Comparison of ENCODE assay signal across 8 cellular contexts in the genomic region with DNA sequence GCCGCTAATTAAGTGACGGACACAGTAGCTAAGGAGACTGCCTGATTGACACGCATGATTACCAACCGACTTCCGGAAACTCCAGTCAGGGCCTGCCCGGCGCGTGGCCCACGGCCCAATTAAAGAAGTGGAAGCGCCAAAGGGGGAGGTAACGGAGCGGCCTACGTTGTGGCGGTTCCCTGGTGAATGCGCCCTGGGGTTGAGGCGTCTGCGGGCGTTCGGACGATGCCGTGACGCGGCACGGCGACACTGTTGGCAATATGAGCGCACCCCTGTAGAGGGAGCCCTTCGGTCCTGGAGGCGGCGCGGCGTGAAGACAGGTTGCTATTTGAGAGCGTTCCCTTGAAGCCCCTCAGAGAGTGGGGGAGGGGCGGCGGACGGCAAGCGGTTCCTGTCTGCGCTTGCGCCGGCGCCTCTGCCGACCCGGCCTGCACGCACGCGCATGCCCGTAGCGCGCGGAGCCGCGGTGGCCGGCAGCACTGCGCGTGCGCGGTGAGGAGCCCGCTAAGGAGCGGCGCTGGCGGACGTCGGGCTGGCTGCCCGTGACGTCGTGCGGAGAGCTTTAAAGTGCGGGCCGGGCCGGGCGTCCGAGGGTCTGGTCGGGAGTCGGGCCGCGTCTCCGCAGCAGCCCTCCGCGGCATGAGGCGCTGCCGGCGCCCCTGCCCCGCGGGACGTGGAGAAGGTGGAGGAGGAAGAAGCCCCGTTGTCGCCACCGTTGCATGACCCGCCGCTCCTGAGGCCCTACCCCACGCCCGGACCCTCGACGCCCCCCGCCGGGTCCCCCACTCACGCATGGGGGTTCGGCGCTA. TPM values are rescaled to one million over a fixed set of nuclear protein-coding genes. Genes with fewer than 3 reads are reported as not detected.
DNase-seq lines count a peak whose midpoint lies in the region; ATAC-seq and TF ChIP-seq lines count a peak whose summit lies in the region.

ALKBH5 (plus strand) TSS at position 495 of the 809 bp plus-strand sequence. CDS start 416 bp downstream, outside the sequence.

- intact Hi-C loops in left ventricle myocardium superior (cut with micrococcal nuclease) = no loop called here
- intact Hi-C loops in prostate gland (cut with DNase I) = no loop called here

- peak; percentile 96 for TF ChIP-seq POLR2A in prostate gland (IDR thresholded peaks at IDR 0.05)

- no peaks in the 10 kb centered on the region for H3K36me3 ChIP-seq in prostate gland
- no peaks in the 10 kb centered on the region for H3K36me3 ChIP-seq in urinary bladder (ENCODE audit: insufficient read depth)

- no peaks in the 10 kb centered on the region for H3K27me3 ChIP-seq in prostate gland (replicated peaks; ENCODE audit: insufficient read depth)

- H3K4me1 ChIP-seq in prostate gland (replicated peaks) (peaks cover 22% of the 10 kb centered on the region), urinary bladder (ENCODE audit: insufficient read depth) (no peaks in the 10 kb centered on the region)

- WGBS in prostate gland = under 1% methylated on average over 64 of the region's 98 CpGs
- under 1% methylated on average over 98 of the region's 98 CpGs for WGBS in urinary bladder

- peak within 1 kb of the TSS; percentile 96 to 99 for H3K4me3 ChIP-seq in prostate gland
- peak within 1 kb of the TSS; percentile 90 for H3K4me3 ChIP-seq in urinary bladder (ENCODE audit: low read depth, low read length)

- TF ChIP-seq CTCF in prostate gland (IDR thresholded peaks at IDR 0.05) = peak in 3 of 4 experiments; percentile 17 to 48 (median 45)

- H3K27ac ChIP-seq in angular gyrus (ENCODE audit: low read depth, low read length) (peak within 1 kb of the TSS; percentile 96), prostate gland (peak within 1 kb of the TSS; percentile 96 to 99), urinary bladder (ENCODE audit: low read depth) (peak within 1 kb of the TSS; percentile 91)

- DNase-seq in NCI-H187 (lab: John Stamatoyannopoulos, UW) (peak; percentile 79 to 87), T-helper 2 cell (peak; percentile 92 to 100 (median 97)), left ventricle myocardium superior (peak; percentile 97), prostate gland (ENCODE audit: low spot score) (peak; percentile 98)

- H3K9me3 ChIP-seq in prostate gland = no peaks in the 10 kb centered on the region

- peak; percentile 78 for ATAC-seq in GM18499 (IDR thresholded peaks at IDR 0.05; ENCODE audit: insufficient read depth, unreplicated experiment)
- ATAC-seq in HG02943 (IDR thresholded peaks at IDR 0.05; ENCODE audit: low read depth, unreplicated experiment) = peak; percentile 74
- peak; percentile 90 for ATAC-seq in left ventricle myocardium superior

RNA-seq across cellular contexts. Expression of gene ALKBH5, which starts in this region (rescaled TPM):
- total RNA-seq in left ventricle myocardium superior (197 TPM), prostate gland (100 to 1,000 TPM; 132 to 230 TPM), urinary bladder (62.6 TPM)
- polyA plus RNA-seq in urinary bladder = 83.8 TPM

Comparison
In these comparisons a context has a peak if more than half of its experiments do, and no peak if none do; other contexts are left out.
1. Peak in every context shown above with its lines: DNase-seq, ATAC-seq, H3K4me3 ChIP-seq and H3K27ac ChIP-seq.